9 cellular contexts compared by ENCODE assay signal in genomic region chr6:161029195-161029809, GRCh38.
A peak's percentile ranks its signal among the peaks of the same experiment; 100 is the strongest.
DNase-seq lines count a peak whose midpoint lies in the region; ATAC-seq lines count a peak whose summit lies in the region.
"Had no signal": no experiment of that assay in that cellular context is flagged by ENCODE, and none has a peak within 500 bp of the region (broad histone marks: within the 10 kb centered on the region; RNA-seq: fewer than 3 reads in every experiment).

No MANE protein-coding gene starts in this region.

- H3K27me3 ChIP-seq in adipocyte (replicated peaks; ENCODE audit: control insufficient read depth, insufficient read depth, low read length) = no peaks in the 10 kb centered on the region

- no peaks in the 10 kb centered on the region for H3K36me3 ChIP-seq in adipocyte (ENCODE audit: control insufficient read depth, insufficient read depth, low read length, severe bottlenecking)

- H3K4me1 ChIP-seq in adipocyte (ENCODE audit: control insufficient read depth, insufficient read depth, low read length) = peaks cover 23% of the 10 kb centered on the region

- H3K27ac Mint-ChIP-seq in activated T-cell treated with anti-CD3 and anti-CD28 coated beads, Interleukin-2, amount 50 U/mL, for 24 hours = peak overlapping the region; percentile 65
- H3K27ac Mint-ChIP-seq in stimulated activated memory B cell treated with anti-CD40 and anti-IgM and Interleukin-4, amounts not matched to agents 10 μg/mL and 1 μg/mL and 100 μg/mL, for 72 hours = peak overlapping the region; percentile 24

- no peak overlapping the region for H3K9ac ChIP-seq in adipocyte (ENCODE audit: low read length)

- no peaks in the 10 kb centered on the region for H3K9me3 ChIP-seq in adipocyte (ENCODE audit: control insufficient read depth, low read length)

- no peaks in the 10 kb centered on the region for H3K9me3 Mint-ChIP-seq in activated T-cell treated with anti-CD3 and anti-CD28 coated beads, Interleukin-2, amount 50 U/mL, for 24 hours
- H3K9me3 Mint-ChIP-seq in stimulated activated memory B cell treated with anti-CD40 and anti-IgM and Interleukin-4, amounts not matched to agents 10 μg/mL and 1 μg/mL and 100 μg/mL, for 72 hours = no peaks in the 10 kb centered on the region

- no peaks in the 10 kb centered on the region for H3K27me3 Mint-ChIP-seq in activated T-cell treated with anti-CD3 and anti-CD28 coated beads, Interleukin-2, amount 50 U/mL, for 24 hours
- no peaks in the 10 kb centered on the region for H3K27me3 Mint-ChIP-seq in stimulated activated memory B cell treated with anti-CD40 and anti-IgM and Interleukin-4, amounts not matched to agents 10 μg/mL and 1 μg/mL and 100 μg/mL, for 72 hours

- ATAC-seq in HG03039 (IDR thresholded peaks at IDR 0.05; ENCODE audit: unreplicated experiment) = peak; percentile 77
- peak; percentile 67 for ATAC-seq in stimulated activated memory B cell treated with anti-CD40 and anti-IgM and Interleukin-4, amounts not matched to agents 10 μg/mL and 1 μg/mL and 100 μg/mL, for 72 hours

- H3K4me1 Mint-ChIP-seq in activated T-cell treated with anti-CD3 and anti-CD28 coated beads, Interleukin-2, amount 50 U/mL, for 24 hours (ENCODE audit: low read depth) = peaks cover 66% of the 10 kb centered on the region
- H3K4me1 Mint-ChIP-seq in stimulated activated memory B cell treated with anti-CD40 and anti-IgM and Interleukin-4, amounts not matched to agents 10 μg/mL and 1 μg/mL and 100 μg/mL, for 72 hours = peaks cover 52% of the 10 kb centered on the region

- H3K4me3 ChIP-seq in adipocyte (ENCODE audit: low read length) = peak overlapping the region; percentile 18

- DNase-seq in activated T-cell treated with anti-CD3 and anti-CD28 coated beads, Interleukin-2, amount 50 U/mL, for 24 hours = no peak
- DNase-seq in activated T-cell treated with anti-CD3 and anti-CD28 coated beads for 4 hours (no peak), adipocyte (ENCODE audit: low read depth) (peak; percentile 72), SIG-M5 (lab: John Stamatoyannopoulos, UW) (no peak)
- no peak for DNase-seq in activated CD4-positive, alpha-beta T cell treated with anti-CD3 and anti-CD28 coated beads for 48 hours
- no peak for DNase-seq in effector CD4-positive, alpha-beta T cell
- DNase-seq: DND-41 had no signal

- peaks cover 37% of the 10 kb centered on the region for H3K36me3 Mint-ChIP-seq in activated T-cell treated with anti-CD3 and anti-CD28 coated beads, Interleukin-2, amount 50 U/mL, for 24 hours (ENCODE audit: low read depth)
- peaks cover 28% of the 10 kb centered on the region for H3K36me3 Mint-ChIP-seq in stimulated activated memory B cell treated with anti-CD40 and anti-IgM and Interleukin-4, amounts not matched to agents 10 μg/mL and 1 μg/mL and 100 μg/mL, for 72 hours

- H3K4me3 Mint-ChIP-seq in activated T-cell treated with anti-CD3 and anti-CD28 coated beads, Interleukin-2, amount 50 U/mL, for 24 hours = no peak overlapping the region
- H3K4me3 Mint-ChIP-seq in stimulated activated memory B cell treated with anti-CD40 and anti-IgM and Interleukin-4, amounts not matched to agents 10 μg/mL and 1 μg/mL and 100 μg/mL, for 72 hours = peak overlapping the region; percentile 34
